Comparison of ENCODE assay signal across 1 cellular context in genomic region chr19:56974554-56975207, GRCh38.
A peak's percentile ranks its signal among the peaks of the same experiment; 100 is the strongest.
TF ChIP-seq lines count a peak whose summit lies in the region.

No MANE protein-coding gene starts in this region.

TF ChIP-seq in HepG2, 621 proteins besides CTCF, POLR2A, EP300 and RAD21 (continued from another document and continues in another):
- TF ChIP-seq ZNF639 (CRISPR knock-in tag; conservative IDR thresholded peaks at IDR 0.05), result no peak
- TF ChIP-seq NAIF1 (CRISPR knock-in tag; IDR thresholded peaks at IDR 0.05; ENCODE audit: borderline replicate concordance), result no peak
- no peak for TF ChIP-seq SNAPC2 (CRISPR knock-in tag; IDR thresholded peaks at IDR 0.05)
- TF ChIP-seq AFF4 (CRISPR knock-in tag; IDR thresholded peaks at IDR 0.05), result peak; percentile 61; the same call in 1 of the 2 replicates
- TF ChIP-seq ZNF407 (CRISPR knock-in tag; IDR thresholded peaks at IDR 0.05; ENCODE audit: not compliant biosample characterization), result no peak
- TF ChIP-seq ZNF10 (CRISPR knock-in tag; IDR thresholded peaks at IDR 0.05; ENCODE audit: borderline replicate concordance, low read depth), result no peak
- peak; percentile 27; the same call in 1 of the 2 replicates for TF ChIP-seq ZNF652 (CRISPR knock-in tag; IDR thresholded peaks at IDR 0.05; ENCODE audit: borderline replicate concordance, low read depth)
- peak; percentile 82 for TF ChIP-seq SOX5 (CRISPR knock-in tag; IDR thresholded peaks at IDR 0.05; ENCODE audit: borderline replicate concordance)
- TF ChIP-seq SMAD1 (CRISPR knock-in tag; IDR thresholded peaks at IDR 0.05; ENCODE audit: borderline replicate concordance, low read depth), result no peak
- 0 out of 2 replicates have a peak, but pooled peaks have one; percentile 18 for TF ChIP-seq MNT (IDR thresholded peaks at IDR 0.05)
- TF ChIP-seq DPF2 (CRISPR knock-in tag; IDR thresholded peaks at IDR 0.05; ENCODE audit: borderline replicate concordance, low read depth), result no peak
- TF ChIP-seq TBX2 (CRISPR knock-in tag; IDR thresholded peaks at IDR 0.05; ENCODE audit: borderline replicate concordance), result no peak; the same call in 1 of the 2 replicates
- no peak; the same call in 1 of the 2 replicates for TF ChIP-seq SPEN (CRISPR knock-in tag; IDR thresholded peaks at IDR 0.05; ENCODE audit: low read depth)
- peak; percentile 90 for TF ChIP-seq ZNF331 (CRISPR knock-in tag; IDR thresholded peaks at IDR 0.05)
- no peak for TF ChIP-seq SNAPC4 (CRISPR knock-in tag; IDR thresholded peaks at IDR 0.05)
- TF ChIP-seq ETV5 (CRISPR knock-in tag; IDR thresholded peaks at IDR 0.05; ENCODE audit: borderline replicate concordance), result peak; percentile 77; the same call in 1 of the 2 replicates
- no peak for TF ChIP-seq SYNCRIP (IDR thresholded peaks at IDR 0.05; ENCODE audit: insufficient read depth, low read depth, low read length)
- TF ChIP-seq KAT8 (CRISPR knock-in tag; IDR thresholded peaks at IDR 0.05), result peak; percentile 71
- TF ChIP-seq KAT2B (IDR thresholded peaks at IDR 0.05; ENCODE audit: borderline replicate concordance, low read depth, low read length), result no peak
- 0 out of 2 replicates have a peak, but pooled peaks have one; percentile 57 for TF ChIP-seq HOXA5 (CRISPR knock-in tag; IDR thresholded peaks at IDR 0.05)
- TF ChIP-seq PAX8 (CRISPR knock-in tag; IDR thresholded peaks at IDR 0.05; ENCODE audit: borderline replicate concordance), result 0 out of 2 replicates have a peak, but pooled peaks have one; percentile 13
- TF ChIP-seq NR2F2 (IDR thresholded peaks at IDR 0.05; ENCODE audit: borderline replicate concordance, low read depth), result peak; percentile 94
- no peak for TF ChIP-seq NKX3-1 (CRISPR knock-in tag; IDR thresholded peaks at IDR 0.05)
- TF ChIP-seq PATZ1 (CRISPR knock-in tag; IDR thresholded peaks at IDR 0.05), result peak; percentile 59
- no peak for TF ChIP-seq ZNF709 (CRISPR knock-in tag; IDR thresholded peaks at IDR 0.05)
- TF ChIP-seq RXRA (CRISPR knock-in tag; IDR thresholded peaks at IDR 0.05), result peak; percentile 93
